Comparison of ENCODE assay signal across 21 cellular contexts in the genomic region with DNA sequence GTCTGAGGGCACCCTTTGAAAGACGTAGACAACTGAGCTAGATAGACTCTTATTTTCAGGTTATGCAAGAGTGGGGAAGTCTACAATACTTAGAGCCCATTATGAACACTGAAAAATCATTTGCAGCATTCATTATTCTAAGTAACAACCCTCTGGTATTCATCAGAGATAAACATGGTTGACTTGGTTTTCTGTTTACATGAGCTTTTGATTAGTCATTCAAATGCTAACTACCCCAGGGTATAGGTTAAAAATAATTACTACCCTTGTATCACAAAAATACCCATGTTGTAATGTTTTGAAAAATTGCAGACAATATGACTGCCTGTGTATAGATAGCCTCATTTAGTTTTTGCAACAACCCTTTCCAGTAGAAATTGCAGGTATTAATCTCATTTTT.
"Had no signal": no experiment of that assay in that cellular context is flagged by ENCODE, and none has a peak within 500 bp of the region (broad histone marks: within the 10 kb centered on the region; RNA-seq: fewer than 3 reads in every experiment).

No MANE protein-coding gene starts in this region.

- H3K27ac Mint-ChIP-seq: activated CD8-positive, alpha-beta T cell treated with anti-CD3 and anti-CD28 coated beads, Interleukin-2, amount 10 ng/mL, durations not matched to agents 7 days and 5 days; activated naive CD8-positive, alpha-beta T cell; memory B cell; nephron progenitor cell; T-helper 2 cell treated with Interferon-gamma antibody and Interleukin-4, amounts not matched to agents 5 μg/mL and 100 μg/mL, for 36 hours; type B pancreatic cell had no signal

- H3K4me3 ChIP-seq: cardiac muscle cell, heart left ventricle, pancreas, psoas muscle, right atrium auricular region, thoracic aorta, vagina had no signal

- H3K4me1 Mint-ChIP-seq: memory B cell, nephron progenitor cell had no signal

- H3K27me3 Mint-ChIP-seq: activated naive CD8-positive, alpha-beta T cell; type B pancreatic cell had no signal

- DNase-seq: activated CD4-positive, alpha-beta T cell treated with anti-CD3 and anti-CD28 coated beads, Interleukin-2, amount 50 U/mL, for 1 hour; activated CD4-positive, CD25-positive, alpha-beta regulatory T cell treated with anti-CD3 and anti-CD28 coated beads, Interleukin-2, amount 50 U/mL, for 72 hours; activated CD8-positive, alpha-beta T cell treated with anti-CD3 and anti-CD28 coated beads, Interleukin-2, amount 10 ng/mL, durations not matched to agents 7 days and 5 days; activated gamma-delta T cell treated with Interleukin-2 at 50 U/mL for 16 hours; amniotic stem cell; cortex of kidney; heart left ventricle; nephron progenitor cell; pancreas; psoas muscle; stimulated activated CD4-positive, alpha-beta T cell treated with anti-CD3 and anti-CD28 coated beads, Interleukin-4, amount 100 ng/mL, for 24 hours; stimulated activated naive CD4-positive, alpha-beta T cell treated with Interleukin-2 at 50 U/mL for 16 hours; WERI-Rb-1 had no signal

- H3K4me3 Mint-ChIP-seq: activated CD8-positive, alpha-beta T cell treated with anti-CD3 and anti-CD28 coated beads, Interleukin-2, amount 10 ng/mL, durations not matched to agents 7 days and 5 days; activated naive CD8-positive, alpha-beta T cell; memory B cell; nephron progenitor cell; T-helper 2 cell treated with Interferon-gamma antibody and Interleukin-4, amounts not matched to agents 5 μg/mL and 100 μg/mL, for 36 hours; type B pancreatic cell had no signal
